19 cellular contexts compared by ENCODE assay signal in the genomic region with DNA sequence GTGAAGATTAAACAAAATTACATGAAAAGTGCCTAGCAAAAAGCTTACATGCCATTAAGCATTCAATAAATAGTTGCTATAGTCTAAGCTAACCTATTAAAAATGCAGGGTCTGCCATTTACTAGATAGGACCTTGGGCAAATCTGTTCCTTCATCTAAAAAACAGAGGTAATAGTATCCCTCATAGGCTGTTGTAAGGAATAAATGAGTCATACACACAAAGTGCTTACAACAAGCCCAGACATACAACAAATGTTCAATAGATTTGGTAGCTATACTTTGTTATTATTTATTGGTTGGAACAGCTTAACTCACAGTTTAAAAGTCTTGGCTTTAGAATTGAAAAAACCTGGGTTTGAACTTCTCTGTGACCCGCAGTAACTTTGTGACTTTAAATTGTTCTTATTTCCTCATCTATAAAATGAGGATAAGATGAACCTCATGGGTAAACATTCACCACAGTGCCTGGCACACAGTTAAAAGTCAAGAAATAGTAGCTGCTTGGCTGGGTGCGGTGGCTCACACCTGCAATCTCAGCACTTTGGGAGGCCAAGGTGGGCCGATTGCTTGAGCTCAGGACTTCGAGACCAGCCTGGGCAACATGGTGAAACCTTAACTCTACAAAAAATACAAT. TPM values are rescaled to one million over a fixed set of nuclear protein-coding genes. Genes with fewer than 3 reads are reported as not detected.
DNase-seq lines count a peak whose midpoint lies in the region; ATAC-seq and TF ChIP-seq lines count a peak whose summit lies in the region.
"Had no signal": no experiment of that assay in that cellular context is flagged by ENCODE, and none has a peak within 500 bp of the region (broad histone marks: within the 10 kb centered on the region; RNA-seq: fewer than 3 reads in every experiment).

No MANE protein-coding gene starts in this region.

- no peaks in the 10 kb centered on the region for H3K9me2 ChIP-seq in GM23248 (ENCODE audit: insufficient read depth)

- no peak overlapping the region for H2BK120ac ChIP-seq in mesenchymal stem cell (ENCODE audit: low read depth, low read length)

- no peaks in the 10 kb centered on the region for H3K79me1 ChIP-seq in mesenchymal stem cell (replicated peaks; ENCODE audit: low read length, poor library complexity, severe bottlenecking)

- H2BK5ac ChIP-seq in mesenchymal stem cell (ENCODE audit: low read depth, low read length, poor library complexity, severe bottlenecking): no peak overlapping the region

- no peak overlapping the region for H3K4me2 ChIP-seq in GM23248 (ENCODE audit: unreplicated experiment)
- H3K4me2 ChIP-seq in mesenchymal stem cell (ENCODE audit: low read length, poor library complexity, severe bottlenecking): no peak overlapping the region
- H3K4me2 ChIP-seq: BLaER1 had no signal

- H3K36me3 ChIP-seq in GM23248 (ENCODE audit: low read depth): peaks cover 71% of the 10 kb centered on the region
- H3K36me3 ChIP-seq in RWPE2 (ENCODE audit: low read depth): peaks cover 53% of the 10 kb centered on the region
- H3K36me3 ChIP-seq in mesenchymal stem cell (ENCODE audit: control insufficient read depth in 1 of 2, insufficient read depth in 2 of 2, low read depth in 1 of 2, low read length in 2 of 2): peaks cover 13 to 84% of the 10 kb centered on the region in 2 experiments
- H3K36me3 ChIP-seq: BLaER1 had no signal

- H2AFZ ChIP-seq in GM23248 (no peak overlapping the region), mesenchymal stem cell (ENCODE audit: low read depth, low read length) (no peak overlapping the region)

- 96 to 100% methylated on average over 4 of the region's 4 CpGs for WGBS in GM23248 (ENCODE audit: low coverage in 1 of 2, low lambda C conversion rate in 2 of 2, missing lambda C conversion rate in 2 of 2), 2 experiments
- WGBS in mesenchymal stem cell: 100% methylated on average over 4 of the region's 4 CpGs

- no peaks in the 10 kb centered on the region for H3F3A ChIP-seq in GM23248 (ENCODE audit: insufficient read depth)

- no peak overlapping the region for H4K8ac ChIP-seq in mesenchymal stem cell (ENCODE audit: low read length)

- ATAC-seq in RWPE2 (ENCODE audit: low read depth) (peak; percentile 57), GM21786 (IDR thresholded peaks at IDR 0.05; ENCODE audit: unreplicated experiment) (no peak), GM19452 (IDR thresholded peaks at IDR 0.05; ENCODE audit: unreplicated experiment) (no peak)
- ATAC-seq: CD8-positive, alpha-beta T cell had no signal

- H3K9me3 ChIP-seq in GM23248 (ENCODE audit: low read depth): no peaks in the 10 kb centered on the region
- H3K9me3 ChIP-seq in RWPE2 (ENCODE audit: severe bottlenecking): no peaks in the 10 kb centered on the region
- no peaks in the 10 kb centered on the region for H3K9me3 ChIP-seq in mesenchymal stem cell (ENCODE audit: control insufficient read depth, low read length)
- H3K9me3 ChIP-seq: BLaER1, Peyer's patch had no signal

- no peak for TF ChIP-seq CTCF in RWPE2 (IDR thresholded peaks at IDR 0.05; ENCODE audit: poor library complexity, severe bottlenecking)
- TF ChIP-seq CTCF in epithelial cell of esophagus (IDR thresholded peaks at IDR 0.05; ENCODE audit: insufficient read depth, low read depth, low read length, missing control alignments): no peak

- H3K14ac ChIP-seq in mesenchymal stem cell (ENCODE audit: low read length in 2 of 2): no peak overlapping the region

- no peak overlapping the region for H3K23ac ChIP-seq in mesenchymal stem cell (ENCODE audit: low read length in 2 of 2)

- DNase-seq in GM23248: peak; percentile 26
- DNase-seq in RWPE2 (ENCODE audit: low spot score): no peak
- peak; percentile 42 for DNase-seq in epithelial cell of esophagus (ENCODE audit: low read depth)
- peak; percentile 16 for DNase-seq in mesenchymal stem cell
- DNase-seq in DMS 273 (lab: John Stamatoyannopoulos, UW; ENCODE audit: unreplicated experiment): no peak
- DNase-seq in NCI-H1694 (lab: John Stamatoyannopoulos, UW): no peak
- DNase-seq: Calu3; CD8-positive, alpha-beta T cell; DMS53; H7; Kasumi-1; NCI-H1105; NCI-H2081 treated with DMSO at 0.1 percent for 48 hours; NCI-H446 treated with DMSO at 0.1 percent for 48 hours; Peyer's patch; Right ventricle myocardium superior had no signal

- H3K79me2 ChIP-seq in GM23248 (ENCODE audit: insufficient read depth): no peaks in the 10 kb centered on the region

- H3K18ac ChIP-seq in mesenchymal stem cell (ENCODE audit: low read depth in 1 of 2, low read length in 2 of 2): peak overlapping the region in 1 of 2 experiments; percentile 33

- no peak overlapping the region for H3K4ac ChIP-seq in mesenchymal stem cell (ENCODE audit: low read depth in 1 of 2, low read length in 2 of 2)

- no peak overlapping the region for H2AK5ac ChIP-seq in mesenchymal stem cell (ENCODE audit: low read length, severe bottlenecking)

- H3K4me1 ChIP-seq in GM23248 (ENCODE audit: insufficient read depth) (no peaks in the 10 kb centered on the region), RWPE2 (ENCODE audit: insufficient read depth, poor library complexity, severe bottlenecking) (no peaks in the 10 kb centered on the region), mesenchymal stem cell (ENCODE audit: control insufficient read depth, insufficient read depth, low read depth, low read length) (no peaks in the 10 kb centered on the region)
- H3K4me1 ChIP-seq: BLaER1, Peyer's patch had no signal

- no peaks in the 10 kb centered on the region for H4K20me1 ChIP-seq in GM23248 (ENCODE audit: insufficient read depth)
- H4K20me1 ChIP-seq: BLaER1 had no signal

- in situ Hi-C loops in GM23248 (cut with MboI): no loop called here

- H3K4me3 ChIP-seq in GM23248: no peak overlapping the region
- no peak overlapping the region for H3K4me3 ChIP-seq in RWPE2 (ENCODE audit: severe bottlenecking)
- H3K4me3 ChIP-seq in epithelial cell of esophagus (ENCODE audit: low read length): no peak overlapping the region
- no peak overlapping the region for H3K4me3 ChIP-seq in mesenchymal stem cell (ENCODE audit: insufficient read depth in 1 of 2, low read depth in 1 of 2, low read length in 2 of 2)
- H3K4me3 ChIP-seq: BLaER1, Peyer's patch had no signal

- no peak overlapping the region for H4K91ac ChIP-seq in mesenchymal stem cell (ENCODE audit: low read length)

- no peak overlapping the region for H3K9ac ChIP-seq in GM23248
- no peak overlapping the region for H3K9ac ChIP-seq in mesenchymal stem cell (ENCODE audit: low read length)
- H3K9ac ChIP-seq: BLaER1 had no signal

- no peak overlapping the region for H3K27ac ChIP-seq in GM23248
- no peak overlapping the region for H3K27ac ChIP-seq in RWPE2 (ENCODE audit: poor library complexity, severe bottlenecking)
- H3K27ac ChIP-seq in mesenchymal stem cell (ENCODE audit: low read length, poor library complexity, severe bottlenecking): no peak overlapping the region
- H3K27ac ChIP-seq: BLaER1, Peyer's patch had no signal

- no peak overlapping the region for H2BK12ac ChIP-seq in mesenchymal stem cell (ENCODE audit: low read length in 2 of 2)

- no peaks in the 10 kb centered on the region for H3K27me3 ChIP-seq in GM23248 (replicated peaks; ENCODE audit: insufficient read depth)
- no peaks in the 10 kb centered on the region for H3K27me3 ChIP-seq in RWPE2 (ENCODE audit: insufficient read depth, poor library complexity, severe bottlenecking)
- H3K27me3 ChIP-seq in mesenchymal stem cell (ENCODE audit: control insufficient read depth in 1 of 2, insufficient read depth in 1 of 2, low read length in 2 of 2): no peaks in the 10 kb centered on the region
- H3K27me3 ChIP-seq: BLaER1, Peyer's patch had no signal

- no peak overlapping the region for H2BK15ac ChIP-seq in mesenchymal stem cell (ENCODE audit: low read depth, poor library complexity, severe bottlenecking)

RNA-seq across cellular contexts. Expression of gene HEATR5A, which starts 24.7 kb away (rescaled TPM):
- total RNA-seq in GM23248 (2014; rRNA removed; shearing (Covaris generic)): 70.3 and 89.2 TPM in 2 replicates
- 44.4 and 49.1 TPM in 2 replicates for polyA plus RNA-seq in GM23248 (2016; fragmentation: Nextera tagmentation; extraction: Ambion mirVana)
- 19.5 TPM for polyA plus RNA-seq in mesenchymal stem cell (2013, experiment 1 of 2)
- 18.7 TPM for polyA plus RNA-seq in mesenchymal stem cell (2013, experiment 2 of 2)

Comparison
In these comparisons a context has a peak if more than half of its experiments do, and no peak if none do; other contexts are left out.
1. DNase-seq: peak in GM23248 (single experiment), epithelial cell of esophagus (single experiment) and mesenchymal stem cell (single experiment); none in RWPE2 (single experiment), DMS 273 (single experiment) and NCI-H1694 (single experiment).